1 cellular context compared by ENCODE assay signal in the genomic region with DNA sequence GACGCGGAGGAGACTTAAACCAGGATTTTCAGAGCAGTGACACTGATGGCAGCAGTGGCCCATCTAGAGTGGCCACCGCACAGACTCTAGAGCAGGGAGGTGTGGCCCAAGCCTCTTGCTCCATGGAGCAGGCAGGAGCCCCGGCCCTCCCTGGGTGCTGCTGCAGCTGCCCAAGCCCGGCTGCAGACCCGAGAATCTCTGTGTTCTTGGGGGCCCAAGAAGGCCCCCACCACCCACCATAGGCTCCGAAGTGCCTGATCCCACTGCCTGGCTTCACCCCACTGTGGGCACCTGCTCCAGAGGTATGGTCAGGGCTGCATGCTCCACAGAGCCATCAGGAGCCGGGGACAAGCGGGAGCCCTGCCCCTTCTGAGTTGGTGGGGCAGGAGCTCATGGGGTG.
TF ChIP-seq lines count a peak whose summit lies in the region.

No MANE protein-coding gene starts in this region.

TF ChIP-seq in A549, 52 proteins besides CTCF, POLR2A, EP300 and RAD21 (continued from another document):
- TF ChIP-seq, protein P1, sequence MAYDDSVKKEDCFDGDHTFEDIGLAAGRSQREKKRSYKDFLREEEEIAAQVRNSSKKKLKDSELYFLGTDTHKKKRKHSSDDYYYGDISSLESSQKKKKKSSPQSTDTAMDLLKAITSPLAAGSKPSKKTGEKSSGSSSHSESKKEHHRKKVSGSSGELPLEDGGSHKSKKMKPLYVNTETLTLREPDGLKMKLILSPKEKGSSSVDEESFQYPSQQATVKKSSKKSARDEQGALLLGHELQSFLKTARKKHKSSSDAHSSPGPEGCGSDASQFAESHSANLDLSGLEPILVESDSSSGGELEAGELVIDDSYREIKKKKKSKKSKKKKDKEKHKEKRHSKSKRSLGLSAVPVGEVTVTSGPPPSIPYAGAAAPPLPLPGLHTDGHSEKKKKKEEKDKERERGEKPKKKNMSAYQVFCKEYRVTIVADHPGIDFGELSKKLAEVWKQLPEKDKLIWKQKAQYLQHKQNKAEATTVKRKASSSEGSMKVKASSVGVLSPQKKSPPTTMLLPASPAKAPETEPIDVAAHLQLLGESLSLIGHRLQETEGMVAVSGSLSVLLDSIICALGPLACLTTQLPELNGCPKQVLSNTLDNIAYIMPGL (CRISPR knock-in tag; IDR thresholded peaks at IDR 0.05; ENCODE audit: borderline replicate concordance): no peak
- TF ChIP-seq, protein P2, sequence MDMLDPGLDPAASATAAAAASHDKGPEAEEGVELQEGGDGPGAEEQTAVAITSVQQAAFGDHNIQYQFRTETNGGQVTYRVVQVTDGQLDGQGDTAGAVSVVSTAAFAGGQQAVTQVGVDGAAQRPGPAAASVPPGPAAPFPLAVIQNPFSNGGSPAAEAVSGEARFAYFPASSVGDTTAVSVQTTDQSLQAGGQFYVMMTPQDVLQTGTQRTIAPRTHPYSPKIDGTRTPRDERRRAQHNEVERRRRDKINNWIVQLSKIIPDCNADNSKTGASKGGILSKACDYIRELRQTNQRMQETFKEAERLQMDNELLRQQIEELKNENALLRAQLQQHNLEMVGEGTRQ (IDR thresholded peaks at IDR 0.05): no peak
- TF ChIP-seq HEYL (CRISPR knock-in tag; IDR thresholded peaks at IDR 0.05): no peak
